ENCODE assay signal across 1 cellular context in genomic region chr9:94741856-94742255, GRCh38.
TF ChIP-seq lines count a peak whose summit lies in the region.

No MANE protein-coding gene starts in this region.

TF ChIP-seq in GM23338, 12 proteins besides CTCF, POLR2A, EP300 and RAD21 (continued from another document):
- TF ChIP-seq ZNF114 (CRISPR knock-in tag; IDR thresholded peaks at IDR 0.05) (no peak), POLR2AphosphoS5 (IDR thresholded peaks at IDR 0.05; ENCODE audit: low read depth) (no peak)
